In the genomic region with DNA sequence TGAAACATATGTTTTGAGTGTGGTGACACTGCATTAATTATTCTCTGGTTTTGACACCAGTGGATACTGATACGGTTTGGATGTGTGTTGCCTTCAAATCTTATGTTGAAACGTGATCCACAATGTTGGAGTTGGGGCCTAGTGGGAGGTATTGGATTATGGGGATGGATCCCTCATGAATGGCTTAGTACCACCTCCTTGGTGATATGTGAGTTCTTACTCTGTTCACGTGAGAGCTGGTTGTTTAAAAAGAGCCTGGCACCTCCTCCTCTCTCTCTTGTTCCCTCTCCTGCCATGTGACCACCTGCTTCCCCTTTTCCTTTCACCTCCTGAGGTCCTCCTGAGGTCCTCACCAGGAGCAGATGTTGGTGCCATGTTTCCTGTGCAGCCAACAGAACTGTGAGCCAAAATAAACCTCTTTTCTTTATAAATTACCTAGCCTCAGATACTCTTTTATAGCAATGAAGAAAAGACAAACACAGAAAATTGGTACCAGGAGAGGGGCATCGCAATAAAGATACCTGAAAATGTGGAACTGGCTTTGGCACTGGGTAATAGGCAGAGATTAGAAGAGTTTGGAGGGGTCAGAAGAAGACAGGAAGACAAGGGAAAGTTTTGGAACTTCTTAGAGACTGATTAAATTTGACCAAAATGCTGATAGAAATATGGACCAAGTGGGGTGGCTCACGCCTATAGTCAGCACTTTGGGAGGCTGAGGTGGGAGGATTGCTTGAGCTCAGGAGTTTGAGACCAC, we compare ENCODE assay signal across 11 cellular contexts. TPM values are rescaled to one million over a fixed set of nuclear protein-coding genes. Genes with fewer than 3 reads are reported as not detected.
DNase-seq lines count a peak whose midpoint lies in the region; ATAC-seq, FAIRE-seq and TF ChIP-seq lines count a peak whose summit lies in the region.
"Had no signal": no experiment of that assay in that cellular context is flagged by ENCODE, and none has a peak within 500 bp of the region (broad histone marks: within the 10 kb centered on the region; RNA-seq: fewer than 3 reads in every experiment).

No MANE protein-coding gene starts in this region.

- H3K4me1 ChIP-seq in endothelial cell of umbilical vein (ENCODE audit: control insufficient read depth, extremely low read depth, insufficient read depth, low read length), result peaks cover 16% of the 10 kb centered on the region
- peaks cover 25% of the 10 kb centered on the region for H3K4me1 ChIP-seq in upper lobe of right lung

- DNase-seq in activated naive CD4-positive, alpha-beta T cell treated with anti-CD3 and anti-CD28 coated beads for 36 hours, result no peak
- no peak for DNase-seq in activated naive CD4-positive, alpha-beta T cell treated with anti-CD3 and anti-CD28 coated beads, Interleukin-2, amount 50 U/mL, for 16 hours
- DNase-seq in T-helper 17 cell (no peak), endothelial cell of umbilical vein (ENCODE audit: low read depth, low spot score) (peak; percentile 22), upper lobe of right lung (no peak), NCI-H2227 treated with DMSO at 0.1 percent for 48 hours (lab: John Stamatoyannopoulos, UW) (no peak), DMS114 treated with DMSO at 0.1 percent for 48 hours (lab: John Stamatoyannopoulos, UW; ENCODE audit: unreplicated experiment) (no peak), frontal cortex (ENCODE audit: low spot score in 2 of 2) (no peak)
- DNase-seq: head of caudate nucleus, NCI-H1930 had no signal

- no peak overlapping the region for H3K4me3 Mint-ChIP-seq in activated naive CD4-positive, alpha-beta T cell treated with anti-CD3 and anti-CD28 coated beads for 36 hours
- no peak overlapping the region for H3K4me3 Mint-ChIP-seq in T-helper 17 cell

- H4K20me1 ChIP-seq in endothelial cell of umbilical vein (replicated peaks; ENCODE audit: control insufficient read depth, extremely low read depth, insufficient read depth, low read length), result no peaks in the 10 kb centered on the region

- H3K9me1 ChIP-seq in endothelial cell of umbilical vein (replicated peaks; ENCODE audit: control insufficient read depth, extremely low read depth, insufficient read depth, low read length), result no peaks in the 10 kb centered on the region

- FAIRE-seq in endothelial cell of umbilical vein (lab: Jason Lieb, UNC) (no peak), frontal cortex (lab: Jason Lieb, UNC) (no peak)
- FAIRE-seq: G401.6 had no signal

- no peak overlapping the region for H3K4me2 ChIP-seq in endothelial cell of umbilical vein (ENCODE audit: insufficient read depth, low read length)

- H3K36me3 Mint-ChIP-seq in activated naive CD4-positive, alpha-beta T cell treated with anti-CD3 and anti-CD28 coated beads for 36 hours (ENCODE audit: low read depth), result peaks cover 35% of the 10 kb centered on the region
- peaks cover 15% of the 10 kb centered on the region for H3K36me3 Mint-ChIP-seq in T-helper 17 cell (ENCODE audit: low read depth)

- no peak overlapping the region for H2AFZ ChIP-seq in endothelial cell of umbilical vein (ENCODE audit: low read depth, low read length)

- intact Hi-C loops in activated naive CD4-positive, alpha-beta T cell treated with anti-CD3 and anti-CD28 coated beads for 36 hours (cut with micrococcal nuclease), result no loop called here
- intact Hi-C loops in endothelial cell of umbilical vein (cut with micrococcal nuclease), result no loop called here
- intact Hi-C loops in upper lobe of right lung (cut with DNase I), result no loop called here

- H3K9me3 ChIP-seq in T-helper 17 cell (ENCODE audit: control insufficient read depth, low read length, poor library complexity, severe bottlenecking), result no peaks in the 10 kb centered on the region
- no peaks in the 10 kb centered on the region for H3K9me3 ChIP-seq in endothelial cell of umbilical vein (replicated peaks; ENCODE audit: control insufficient read depth, insufficient read depth, low read length)
- H3K9me3 ChIP-seq in upper lobe of right lung, result no peaks in the 10 kb centered on the region

- CTCF ChIA-PET in activated naive CD4-positive, alpha-beta T cell treated with anti-CD3 and anti-CD28 coated beads for 36 hours (lab: Charles Lee), result interaction anchor here (0.6 to 2.0 kb wide), 5 partner anchors 10 to 72 kb away, joined by 3 to 6 read pairs (median 4); no protein-coding TSS in a partner anchor
- CTCF ChIA-PET in endothelial cell of umbilical vein (lab: Charles Lee), result interaction anchor here (0.7 to 2.0 kb wide), 7 partner anchors 14 to 84 kb away, joined by 3 to 8 read pairs (median 5); no protein-coding TSS in a partner anchor

- dilution Hi-C loops in endothelial cell of umbilical vein (cut with MboI; ENCODE audit: extremely low pct_ligation_motif_present, low sequenced_read_pairs), result no loop called here

- H3K9ac ChIP-seq in endothelial cell of umbilical vein (replicated peaks; ENCODE audit: extremely low read depth, insufficient read depth, low read length), result no peak overlapping the region

- peak overlapping the region; percentile 49 for H3K27ac ChIP-seq in endothelial cell of umbilical vein (ENCODE audit: insufficient read depth, low read depth, low read length)
- H3K27ac ChIP-seq in upper lobe of right lung, result no peak overlapping the region

- H3K27me3 Mint-ChIP-seq in activated naive CD4-positive, alpha-beta T cell treated with anti-CD3 and anti-CD28 coated beads for 36 hours (ENCODE audit: low read depth), result no peaks in the 10 kb centered on the region
- no peaks in the 10 kb centered on the region for H3K27me3 Mint-ChIP-seq in T-helper 17 cell

- H3K27me3 ChIP-seq in endothelial cell of umbilical vein (ENCODE audit: control insufficient read depth in 2 of 2, insufficient read depth in 2 of 2, low read length in 2 of 2) (no peaks in the 10 kb centered on the region), upper lobe of right lung (no peaks in the 10 kb centered on the region)

- no TSS peak for BruUV-seq in endothelial cell of umbilical vein (replicated peaks; lab: Mats Ljungman, UMichigan)

- peaks cover 78% of the 10 kb centered on the region for H3K4me1 Mint-ChIP-seq in activated naive CD4-positive, alpha-beta T cell treated with anti-CD3 and anti-CD28 coated beads for 36 hours (ENCODE audit: low read depth)
- peaks cover 50% of the 10 kb centered on the region for H3K4me1 Mint-ChIP-seq in T-helper 17 cell

- TF ChIP-seq CTCF in endothelial cell of umbilical vein (IDR thresholded peaks at IDR 0.05; ENCODE audit: extremely low read depth in 1 of 2, insufficient read depth in 1 of 2, low read depth in 1 of 2, low read length in 2 of 2) (no peak), upper lobe of right lung (IDR thresholded peaks at IDR 0.05) (no peak)

- peaks cover 13% of the 10 kb centered on the region for H3K9me3 Mint-ChIP-seq in activated naive CD4-positive, alpha-beta T cell treated with anti-CD3 and anti-CD28 coated beads for 36 hours

- H3K27ac Mint-ChIP-seq in activated naive CD4-positive, alpha-beta T cell treated with anti-CD3 and anti-CD28 coated beads for 36 hours, result peak overlapping the region; percentile 70
- peak overlapping the region; percentile 19 for H3K27ac Mint-ChIP-seq in T-helper 17 cell

- no peak for TF ChIP-seq POLR2A in endothelial cell of umbilical vein (IDR thresholded peaks at IDR 0.05; ENCODE audit: low read depth, low read length)

- H3K36me3 ChIP-seq in endothelial cell of umbilical vein (ENCODE audit: control insufficient read depth in 2 of 2, extremely low read depth in 1 of 2, insufficient read depth in 2 of 2, low read length in 2 of 2) (no peaks in the 10 kb centered on the region), upper lobe of right lung (peaks cover 6% of the 10 kb centered on the region)

- ATAC-seq in T-helper 17 cell (no peak), upper lobe of right lung (peak; percentile 16)

- H3K79me2 ChIP-seq in endothelial cell of umbilical vein (ENCODE audit: control insufficient read depth, insufficient read depth, low read length), result peaks cover 93% of the 10 kb centered on the region

- no peak overlapping the region for H3K4me3 ChIP-seq in endothelial cell of umbilical vein (replicated peaks in 1 of 3; ENCODE audit: insufficient read depth in 1 of 3, low read depth in 1 of 3, low read length in 3 of 3)
- no peak overlapping the region for H3K4me3 ChIP-seq in upper lobe of right lung

- POLR2A ChIA-PET in endothelial cell of umbilical vein (lab: Charles Lee), result interaction anchor here (0.6 kb wide), 1 partner anchor 10 kb away, joined by 3 read pairs; no protein-coding TSS in a partner anchor

TF ChIP-seq in endothelial cell of umbilical vein, 7 proteins besides CTCF, POLR2A, EP300 and RAD21:
- no peak for TF ChIP-seq FOS (IDR thresholded peaks at IDR 0.05; ENCODE audit: borderline replicate concordance, insufficient read depth, low read length)

RNA-seq across cellular contexts. Expression of gene RASSF3, which starts 23.1 kb away (rescaled TPM):
- total RNA-seq in activated naive CD4-positive, alpha-beta T cell treated with anti-CD3 and anti-CD28 coated beads for 36 hours, result 10 to 100 TPM; 39.4 to 43.8 TPM
- total RNA-seq in T-helper 17 cell (100 to 1,000 TPM; 114 to 116 TPM), endothelial cell of umbilical vein (60.0 and 60.8 TPM in 2 replicates), upper lobe of right lung (96.5 TPM), frontal cortex (5.7 TPM)
- 16.8 and 20.2 TPM in 2 replicates for polyA plus RNA-seq in endothelial cell of umbilical vein
- polyA plus RNA-seq in endothelial cell of umbilical vein (2011; cell fraction: cytosol; rRNA removed), result 24.4 and 24.6 TPM in 2 replicates
- polyA plus RNA-seq in endothelial cell of umbilical vein (2011; cell fraction: nucleus; rRNA removed), result 18.0 and 20.9 TPM in 2 replicates
- polyA plus RNA-seq in endothelial cell of umbilical vein (2012), result 42.8 and 47.2 TPM in 2 replicates
- polyA minus RNA-seq in endothelial cell of umbilical vein, result 44.7 and 53.7 TPM in 2 replicates
- polyA minus RNA-seq in endothelial cell of umbilical vein (2011; cell fraction: cytosol; rRNA and poly(A)+ RNA removed), result 20.9 TPM
- polyA minus RNA-seq in endothelial cell of umbilical vein (2011; cell fraction: nucleus; rRNA and poly(A)+ RNA removed), result 11.6 and 16.9 TPM in 2 replicates
